ENCODE assay signal across 29 cellular contexts in genomic region chr10:2341298-2341697, GRCh38.
"Had no signal": no experiment of that assay in that cellular context is flagged by ENCODE, and none has a peak within 500 bp of the region (broad histone marks: within the 10 kb centered on the region; RNA-seq: fewer than 3 reads in every experiment).

No MANE protein-coding gene starts in this region.

- H3K27ac Mint-ChIP-seq: activated CD4-positive, alpha-beta memory T cell treated with anti-CD3 and anti-CD28 coated beads for 36 hours; activated naive CD4-positive, alpha-beta T cell treated with anti-CD3 and anti-CD28 coated beads for 36 hours; activated naive CD8-positive, alpha-beta T cell treated with anti-CD3 and anti-CD28 coated beads for 36 hours; activated T-helper 1 cell treated with anti-CD3 and anti-CD28 coated beads, Interleukin-12 subunit alpha, Interleukin-12 subunit beta, Interleukin-2, Interleukin-4 antibody, amounts not matched to agents 30 ng/mL and 10 ng/mL and 1 ng/mL, durations not matched to agents 14 hours and 24 hours and 36 hours; mesothelial cell of epicardium; naive B cell; nephron progenitor cell; T-helper 1 cell treated with Interleukin-12 subunit alpha and Interleukin-12 subunit beta and Interleukin-4 antibody, amounts not matched to agents 30 μg/mL and 1 μg/mL, for 36 hours had no signal

- ATAC-seq: left cardiac atrium, left ventricle myocardium superior, pancreas, upper lobe of right lung had no signal

- H3K36me3 Mint-ChIP-seq: activated CD4-positive, alpha-beta memory T cell treated with anti-CD3 and anti-CD28 coated beads for 36 hours; activated naive CD8-positive, alpha-beta T cell treated with anti-CD3 and anti-CD28 coated beads for 36 hours; mesothelial cell of epicardium; naive B cell had no signal

- H3K4me3 ChIP-seq: adrenal gland, breast epithelium, esophagus muscularis mucosa, pancreas, prostate gland, suprapubic skin, tibial artery, upper lobe of right lung had no signal

- DNase-seq: activated CD4-positive, alpha-beta memory T cell treated with anti-CD3 and anti-CD28 coated beads for 36 hours; activated CD4-positive, alpha-beta T cell treated with anti-CD3 and anti-CD28 coated beads for 48 hours; activated CD8-positive, alpha-beta memory T cell treated with anti-CD3 and anti-CD28 coated beads, Interleukin-2, amount 50 U/mL, for 4 hours; activated effector memory CD4-positive, alpha-beta T cell treated with anti-CD3 and anti-CD28 coated beads, Interleukin-2, amount 50 U/mL, for 16 hours; activated naive CD4-positive, alpha-beta T cell treated with anti-CD3 and anti-CD28 coated beads for 36 hours; activated naive CD8-positive, alpha-beta T cell treated with anti-CD3 and anti-CD28 coated beads for 36 hours; activated T-cell treated with anti-CD3 and anti-CD28 coated beads, Interleukin-2, amount 50 U/mL, for 1 hour; adrenal gland; aorta; central memory CD4-positive, alpha-beta T cell; left cardiac atrium; left ventricle myocardium superior; naive B cell; nephron progenitor cell; pancreas; stimulated activated CD4-positive, alpha-beta T cell treated with anti-CD3 and anti-CD28 coated beads, Interleukin-15, amount 100 ng/mL, for 24 hours; stimulated activated CD4-positive, alpha-beta T cell treated with anti-CD3 and anti-CD28 coated beads, Interleukin-2, amount 100 ng/mL, for 24 hours; stimulated activated naive CD4-positive, alpha-beta T cell; T-helper 9 cell; tibial artery; upper lobe of right lung had no signal

- H3K4me1 Mint-ChIP-seq: activated naive CD8-positive, alpha-beta T cell treated with anti-CD3 and anti-CD28 coated beads for 36 hours; mesothelial cell of epicardium; naive B cell had no signal

- H3K27ac ChIP-seq: adrenal gland, breast epithelium, esophagus muscularis mucosa, pancreas, prostate gland, suprapubic skin, tibial artery, upper lobe of right lung, VCaP had no signal

- H3K36me3 ChIP-seq: adrenal gland, breast epithelium, esophagus muscularis mucosa, pancreas, prostate gland, suprapubic skin, tibial artery, upper lobe of right lung had no signal

- H3K9me3 Mint-ChIP-seq: activated CD4-positive, alpha-beta memory T cell treated with anti-CD3 and anti-CD28 coated beads for 36 hours; activated naive CD4-positive, alpha-beta T cell treated with anti-CD3 and anti-CD28 coated beads for 36 hours; activated naive CD8-positive, alpha-beta T cell treated with anti-CD3 and anti-CD28 coated beads for 36 hours; activated T-helper 1 cell treated with anti-CD3 and anti-CD28 coated beads, Interleukin-12 subunit alpha, Interleukin-12 subunit beta, Interleukin-2, Interleukin-4 antibody, amounts not matched to agents 30 ng/mL and 10 ng/mL and 1 ng/mL, durations not matched to agents 14 hours and 24 hours and 36 hours; T-helper 1 cell treated with Interleukin-12 subunit alpha and Interleukin-12 subunit beta and Interleukin-4 antibody, amounts not matched to agents 30 μg/mL and 1 μg/mL, for 36 hours had no signal

- H3K27me3 ChIP-seq: adrenal gland, breast epithelium, esophagus muscularis mucosa, suprapubic skin, tibial artery, upper lobe of right lung had no signal

- H3K9me3 ChIP-seq: adrenal gland, breast epithelium, esophagus muscularis mucosa, pancreas, prostate gland, tibial artery, upper lobe of right lung had no signal

- H3K4me1 ChIP-seq: adrenal gland, breast epithelium, esophagus muscularis mucosa, pancreas, prostate gland, suprapubic skin, tibial artery, upper lobe of right lung had no signal

- H3K27me3 Mint-ChIP-seq: activated CD4-positive, alpha-beta memory T cell treated with anti-CD3 and anti-CD28 coated beads for 36 hours had no signal

- H3K4me3 Mint-ChIP-seq: activated CD4-positive, alpha-beta memory T cell treated with anti-CD3 and anti-CD28 coated beads for 36 hours; activated naive CD4-positive, alpha-beta T cell treated with anti-CD3 and anti-CD28 coated beads for 36 hours; activated naive CD8-positive, alpha-beta T cell treated with anti-CD3 and anti-CD28 coated beads for 36 hours; activated T-helper 1 cell treated with anti-CD3 and anti-CD28 coated beads, Interleukin-12 subunit alpha, Interleukin-12 subunit beta, Interleukin-2, Interleukin-4 antibody, amounts not matched to agents 30 ng/mL and 10 ng/mL and 1 ng/mL, durations not matched to agents 14 hours and 24 hours and 36 hours; mesothelial cell of epicardium; naive B cell; nephron progenitor cell; T-helper 1 cell treated with Interleukin-12 subunit alpha and Interleukin-12 subunit beta and Interleukin-4 antibody, amounts not matched to agents 30 μg/mL and 1 μg/mL, for 36 hours had no signal
